ENCODE assay signal across 14 cellular contexts in genomic region chr6:25165817-25166216, GRCh38.
DNase-seq lines count a peak whose midpoint lies in the region; ATAC-seq and TF ChIP-seq lines count a peak whose summit lies in the region.
"Had no signal": no experiment of that assay in that cellular context is flagged by ENCODE, and none has a peak within 500 bp of the region (broad histone marks: within the 10 kb centered on the region; RNA-seq: fewer than 3 reads in every experiment).

No MANE protein-coding gene starts in this region.

- H3K27ac Mint-ChIP-seq in T-helper 2 cell treated with Interferon-gamma antibody and Interleukin-4, amounts not matched to agents 5 μg/mL and 100 μg/mL, for 36 hours = peak overlapping the region; percentile 97
- H3K27ac Mint-ChIP-seq in T-cell = no peak overlapping the region
- H3K27ac Mint-ChIP-seq: type B pancreatic cell had no signal

- peak overlapping the region; percentile 65 for H3K9ac ChIP-seq in MM.1S (ENCODE audit: low read length)

- peaks cover 35% of the 10 kb centered on the region for H3K36me3 Mint-ChIP-seq in T-helper 2 cell treated with Interferon-gamma antibody and Interleukin-4, amounts not matched to agents 5 μg/mL and 100 μg/mL, for 36 hours (ENCODE audit: low read depth)
- no peaks in the 10 kb centered on the region for H3K36me3 Mint-ChIP-seq in T-cell
- H3K36me3 Mint-ChIP-seq: type B pancreatic cell had no signal

- H3K36me3 ChIP-seq in MM.1S (replicated peaks; ENCODE audit: insufficient read depth, low read length) (no peaks in the 10 kb centered on the region), lung (ENCODE audit: control insufficient read depth in 2 of 2, insufficient read depth in 2 of 2, low read length in 2 of 2) (no peaks in the 10 kb centered on the region), H7 (replicated peaks; ENCODE audit: control insufficient read depth, insufficient read depth, low read length) (no peaks in the 10 kb centered on the region)
- H3K36me3 ChIP-seq: pancreas had no signal

- ATAC-seq in lung (ENCODE audit: insufficient read depth, low FRiP score) (no peak), T-cell (replicated peaks in 1 of 4) (no peak)
- ATAC-seq: Panc1 had no signal

- POLR2A ChIA-PET in T-cell (lab: Charles Lee) = no interaction called here

- 36 to 43% methylated on average over 1 of the region's 1 CpG for WGBS in lung, 2 donors

- no peaks in the 10 kb centered on the region for H3K9me3 ChIP-seq in MM.1S (replicated peaks; ENCODE audit: insufficient read depth, low read length)
- H3K9me3 ChIP-seq in lung (ENCODE audit: control insufficient read depth in 2 of 2, insufficient read depth in 1 of 2, low read length in 1 of 2) = no peaks in the 10 kb centered on the region
- H3K9me3 ChIP-seq: pancreas had no signal

- H3K4me3 ChIP-seq in MM.1S (ENCODE audit: low read length) (peak overlapping the region; percentile 71), lung (peak overlapping the region; percentile 47), H7 (ENCODE audit: insufficient read depth, low read depth, low read length) (no peak overlapping the region)
- H3K4me3 ChIP-seq: pancreas had no signal

- H3K27me3 ChIP-seq in MM.1S (replicated peaks; ENCODE audit: insufficient read depth, low read length) (no peaks in the 10 kb centered on the region), lung (ENCODE audit: control insufficient read depth, insufficient read depth) (no peaks in the 10 kb centered on the region), H7 (ENCODE audit: control insufficient read depth, insufficient read depth, low read length) (no peaks in the 10 kb centered on the region)
- H3K27me3 ChIP-seq: pancreas had no signal

- no peaks in the 10 kb centered on the region for H4K20me1 ChIP-seq in MM.1S (ENCODE audit: insufficient read depth, low read length)

- H3K9me3 Mint-ChIP-seq in T-helper 2 cell treated with Interferon-gamma antibody and Interleukin-4, amounts not matched to agents 5 μg/mL and 100 μg/mL, for 36 hours = peaks cover 12% of the 10 kb centered on the region
- no peaks in the 10 kb centered on the region for H3K9me3 Mint-ChIP-seq in T-cell
- H3K9me3 Mint-ChIP-seq: type B pancreatic cell had no signal

- H3K4me1 Mint-ChIP-seq in T-helper 2 cell treated with Interferon-gamma antibody and Interleukin-4, amounts not matched to agents 5 μg/mL and 100 μg/mL, for 36 hours (ENCODE audit: low read depth) = peaks cover 57% of the 10 kb centered on the region
- H3K4me1 Mint-ChIP-seq in T-cell = peaks cover 8 to 22% (median 12%) of the 10 kb centered on the region in 3 donors

- in situ Hi-C loops in GM13977 (cut with MboI; ENCODE audit: low pct_unique_long_range_greater_than_20kb, low sequenced_read_pairs, unreplicated experiment) = no loop called here

- CTCF ChIA-PET in T-cell (lab: Charles Lee) = no interaction called here

- H3K79me2 ChIP-seq in MM.1S (ENCODE audit: low read length) = peaks cover 25% of the 10 kb centered on the region

- no peak for TF ChIP-seq CTCF in MM.1S (IDR thresholded peaks at IDR 0.05; ENCODE audit: low read length)
- no peak for TF ChIP-seq CTCF in VCaP (conservative IDR thresholded peaks at IDR 0.05)
- TF ChIP-seq CTCF in lung (IDR thresholded peaks at IDR 0.05; ENCODE audit: control extremely low read depth, extremely low read depth) = no peak
- no peak for TF ChIP-seq CTCF in GM13977 (IDR thresholded peaks at IDR 0.05; ENCODE audit: extremely low read depth, insufficient read depth, missing control alignments)

- peak overlapping the region; percentile 82 for H3K4me3 Mint-ChIP-seq in T-helper 2 cell treated with Interferon-gamma antibody and Interleukin-4, amounts not matched to agents 5 μg/mL and 100 μg/mL, for 36 hours
- no peak overlapping the region for H3K4me3 Mint-ChIP-seq in T-cell
- H3K4me3 Mint-ChIP-seq: type B pancreatic cell had no signal

- H3K27ac ChIP-seq in MM.1S (ENCODE audit: low read length) = peak overlapping the region; percentile 93
- peak overlapping the region; percentile 71 for H3K27ac ChIP-seq in VCaP
- H3K27ac ChIP-seq in lung (ENCODE audit: low read depth in 1 of 2, low read length in 1 of 2) = peak overlapping the region in 1 of 2 donors; percentile 50

- H3K4me1 ChIP-seq in MM.1S (ENCODE audit: low read length) (peaks cover 37% of the 10 kb centered on the region), lung (ENCODE audit: control insufficient read depth in 2 of 2, insufficient read depth in 2 of 2, low read length in 2 of 2) (no peaks in the 10 kb centered on the region)

- no peaks in the 10 kb centered on the region for H3K27me3 Mint-ChIP-seq in T-helper 2 cell treated with Interferon-gamma antibody and Interleukin-4, amounts not matched to agents 5 μg/mL and 100 μg/mL, for 36 hours (ENCODE audit: low read depth)
- peaks cover 0 to 5% of the 10 kb centered on the region in 2 donors for H3K27me3 Mint-ChIP-seq in T-cell
- H3K27me3 Mint-ChIP-seq: type B pancreatic cell had no signal

- no peak for DNase-seq in T-helper 2 cell treated with Interferon-gamma antibody and Interleukin-4, amounts not matched to agents 5 μg/mL and 100 μg/mL, for 36 hours (ENCODE audit: low spot score)
- no peak for DNase-seq in T-helper 2 cell
- no peak for DNase-seq in MM.1S
- DNase-seq in lung (ENCODE audit: low spot score) = no peak
- DNase-seq in GM13977 (ENCODE audit: low spot score) = no peak
- no peak for DNase-seq in H7
- no peak for DNase-seq in T-cell
- DNase-seq: mesenchymal stem cell, NCI-H1048, NCI-H226 had no signal

- H2AFZ ChIP-seq in MM.1S (ENCODE audit: low read length) = peak overlapping the region; percentile 52; the same call in 1 of the 2 replicates

- H3K9me2 ChIP-seq in MM.1S (replicated peaks; ENCODE audit: insufficient read depth, low read length) = no peaks in the 10 kb centered on the region

- peak overlapping the region; percentile 97 for H3K4me2 ChIP-seq in MM.1S (ENCODE audit: low read depth, low read length)

- peaks cover 24% of the 10 kb centered on the region for H3F3A ChIP-seq in MM.1S (ENCODE audit: insufficient read depth, low read length)
